ENCODE assay signal across 9 cellular contexts in genomic region chr11:126194121-126194543, GRCh38. TPM values are rescaled to one million over a fixed set of nuclear protein-coding genes. Genes with fewer than 3 reads are reported as not detected.
DNase-seq lines count a peak whose midpoint lies in the region; ATAC-seq, FAIRE-seq and TF ChIP-seq lines count a peak whose summit lies in the region.
"Had no signal": no experiment of that assay in that cellular context is flagged by ENCODE, and none has a peak within 500 bp of the region (broad histone marks: within the 10 kb centered on the region; RNA-seq: fewer than 3 reads in every experiment).

No MANE protein-coding gene starts in this region.

- no peaks in the 10 kb centered on the region for H3K9me2 ChIP-seq in PC-9 (ENCODE audit: insufficient read depth)

- H3K27me3 Mint-ChIP-seq in Calu3 (ENCODE audit: unreplicated experiment) (no peaks in the 10 kb centered on the region), HFFc6 (ENCODE audit: insufficient read depth) (no peaks in the 10 kb centered on the region)
- H3K27me3 Mint-ChIP-seq: naive B cell had no signal

- H3K9me3 Mint-ChIP-seq in Calu3 (ENCODE audit: low read depth, unreplicated experiment) (peaks cover 6% of the 10 kb centered on the region), HFFc6 (peaks cover 7% of the 10 kb centered on the region; the same call in 1 of the 2 replicates)

- no peak for ATAC-seq in GM19324 (IDR thresholded peaks at IDR 0.05; ENCODE audit: low FRiP score, unreplicated experiment)
- ATAC-seq in HG03457 (IDR thresholded peaks at IDR 0.05; ENCODE audit: unreplicated experiment), result no peak

- DNase-seq in Calu3, result peak; percentile 37
- peak; percentile 43 for DNase-seq in HFFc6
- DNase-seq in PC-9, result peak in 1 of 2 experiments; percentile 48
- peak; percentile 51 for DNase-seq in brain microvascular endothelial cell
- DNase-seq in kidney, result no peak
- DNase-seq in testis, result peak; percentile 58
- DNase-seq: naive B cell had no signal

- H3K36me3 Mint-ChIP-seq in Calu3 (ENCODE audit: insufficient read depth, unreplicated experiment) (peaks cover 35% of the 10 kb centered on the region), HFFc6 (ENCODE audit: low read depth) (peaks cover 27% of the 10 kb centered on the region)

- H3K4me1 Mint-ChIP-seq in Calu3 (ENCODE audit: low read depth, unreplicated experiment) (no peaks in the 10 kb centered on the region), HFFc6 (ENCODE audit: low read depth) (no peaks in the 10 kb centered on the region; the same call in 1 of the 2 replicates)

- H3K9me3 ChIP-seq in PC-9 (ENCODE audit: insufficient read depth, low read depth) (no peaks in the 10 kb centered on the region), kidney (ENCODE audit: control insufficient read depth in 1 of 2, low read length in 2 of 2) (peaks cover 0 to 4% of the 10 kb centered on the region in 2 donors), testis (no peaks in the 10 kb centered on the region)

- H2AFZ ChIP-seq in PC-9, result no peak overlapping the region

- H3K4me3 Mint-ChIP-seq in Calu3 (ENCODE audit: low read depth, unreplicated experiment), result no peak overlapping the region
- no peak overlapping the region for H3K4me3 Mint-ChIP-seq in HFFc6
- H3K4me3 Mint-ChIP-seq: naive B cell had no signal

- H3K27ac ChIP-seq in PC-9 (no peak overlapping the region), brain microvascular endothelial cell (no peak overlapping the region), kidney (ENCODE audit: low read depth in 2 of 2, low read length in 2 of 2) (no peak overlapping the region), testis (no peak overlapping the region)

- TF ChIP-seq POLR2A in testis (IDR thresholded peaks at IDR 0.05), result no peak

- H3K36me3 ChIP-seq in PC-9 (ENCODE audit: low read depth), result peaks cover 20% of the 10 kb centered on the region
- peaks cover 2% of the 10 kb centered on the region for H3K36me3 ChIP-seq in brain microvascular endothelial cell (replicated peaks)
- peaks cover 8 to 12% of the 10 kb centered on the region in 2 donors for H3K36me3 ChIP-seq in kidney (ENCODE audit: control insufficient read depth in 1 of 2, insufficient read depth in 2 of 2, low read length in 2 of 2)
- no peaks in the 10 kb centered on the region for H3K36me3 ChIP-seq in testis (ENCODE audit: low read depth, missing control alignments)

- no peak overlapping the region for H3K4me2 ChIP-seq in PC-9

- H3K27me3 ChIP-seq in PC-9 (ENCODE audit: insufficient read depth, low read depth) (no peaks in the 10 kb centered on the region), brain microvascular endothelial cell (replicated peaks) (no peaks in the 10 kb centered on the region), testis (no peaks in the 10 kb centered on the region)

- H3K4me1 ChIP-seq in PC-9 (replicated peaks; ENCODE audit: insufficient read depth) (no peaks in the 10 kb centered on the region), kidney (ENCODE audit: control insufficient read depth in 1 of 2, insufficient read depth in 1 of 2, low read depth in 1 of 2, low read length in 2 of 2) (no peaks in the 10 kb centered on the region), testis (no peaks in the 10 kb centered on the region)

- BruUV-seq in Calu3 (replicated peaks; lab: Mats Ljungman, UMichigan) (no TSS peak), PC-9 (replicated peaks; lab: Mats Ljungman, UMichigan) (no TSS peak)

- 40% methylated on average over 9 of the region's 9 CpGs for WGBS in testis, 2 donors

- no peaks in the 10 kb centered on the region for H3F3A ChIP-seq in PC-9 (ENCODE audit: insufficient read depth, low read depth)

- H3K9ac ChIP-seq in kidney (ENCODE audit: low read length in 2 of 2), result no peak overlapping the region

- in situ Hi-C loops in brain microvascular endothelial cell (cut with HindIII; ENCODE audit: low pct_ligation_motif_present, low sequenced_read_pairs), result loop anchor here (25.0 kb wide), 1 partner anchor 257 kb away; the partner anchor contains the start of gene VSIG10L2

- TF ChIP-seq CTCF in Calu3 (IDR thresholded peaks at IDR 0.05; ENCODE audit: unreplicated experiment), result peak; percentile 38
- peak; percentile 87 for TF ChIP-seq CTCF in HFFc6 (IDR thresholded peaks at IDR 0.05)
- peak; percentile 87 for TF ChIP-seq CTCF in PC-9 (conservative IDR thresholded peaks at IDR 0.05)
- TF ChIP-seq CTCF in brain microvascular endothelial cell (IDR thresholded peaks at IDR 0.05; ENCODE audit: low read depth, low read length, missing control alignments), result peak; percentile 69
- peak; percentile 77 for TF ChIP-seq CTCF in kidney (IDR thresholded peaks at IDR 0.05; ENCODE audit: borderline replicate concordance, extremely low read depth, insufficient read depth)
- TF ChIP-seq CTCF in testis (IDR thresholded peaks at IDR 0.05), result peak; percentile 70 to 89 (median 83)

- H3K4me3 ChIP-seq in PC-9 (no peak overlapping the region), brain microvascular endothelial cell (ENCODE audit: low read depth, low read length) (no peak overlapping the region), kidney (ENCODE audit: low read length in 2 of 2) (no peak overlapping the region), testis (no peak overlapping the region)

- POLR2A ChIA-PET in PC-9 (lab: Charles Lee; ENCODE audit: unreplicated experiment), result interaction anchor here (0.6 kb wide), 1 partner anchor 67 kb away, joined by 5 read pairs; no protein-coding TSS in a partner anchor

- H4K20me1 ChIP-seq in PC-9 (ENCODE audit: insufficient read depth), result peaks cover 6% of the 10 kb centered on the region

- H3K79me2 ChIP-seq in PC-9 (ENCODE audit: low read depth), result no peaks in the 10 kb centered on the region

- FAIRE-seq in kidney (lab: Jason Lieb, UNC), result peak; percentile 33

- intact Hi-C loops in Calu3 (cut with micrococcal nuclease; ENCODE audit: unreplicated experiment), result loop anchor here (1.0 to 5.0 kb wide), 2 partner anchors 132 to 271 kb away; partner anchors contain the start of gene CDON
- intact Hi-C loops in PC-9 (cut with micrococcal nuclease; ENCODE audit: unreplicated experiment), result loop anchor here (1.0 kb wide), 3 partner anchors 133 to 271 kb away; no protein-coding TSS in a partner anchor
- intact Hi-C loops in kidney (cut with DNase I), result loop anchor here (5.0 kb wide), 1 partner anchor 272 kb away; no protein-coding TSS in a partner anchor
- intact Hi-C loops in testis (cut with DNase I; ENCODE audit: low total_unique reads), result loop anchor here (5.0 kb wide), 1 partner anchor 272 kb away; no protein-coding TSS in a partner anchor

- no peak overlapping the region for H3K27ac Mint-ChIP-seq in Calu3 (ENCODE audit: unreplicated experiment)
- no peak overlapping the region for H3K27ac Mint-ChIP-seq in HFFc6

- CTCF ChIA-PET in Calu3 (lab: Charles Lee), result interaction anchor here (1.0 to 1.5 kb wide), 6 partner anchors 62 to 291 kb away, joined by 3 to 7 read pairs (median 4); no protein-coding TSS in a partner anchor
- CTCF ChIA-PET in PC-9 (lab: Charles Lee), result interaction anchor here (0.7 to 1.1 kb wide), 2 partner anchors 132 to 271 kb away, joined by 3 to 5 read pairs; no protein-coding TSS in a partner anchor

RNA-seq across cellular contexts. Expression of gene RPUSD4, which starts 17.3 kb away (rescaled TPM):
- 19.0 and 21.5 TPM in 2 replicates for total RNA-seq in Calu3 (2022)
- total RNA-seq in HFFc6 (2021; fragmentation: NEBNext Ultra II Directional; extraction: Animal tissue kit (Norgen Biotek cat#: 25700)), result 10 to 100 TPM; 18.8 to 20.9 (median 19.6) TPM
- 25.1 and 26.0 TPM in 2 replicates for total RNA-seq in PC-9 (2021)
- total RNA-seq in kidney, result 20.7 TPM
- 13.6 TPM for polyA plus RNA-seq in kidney (ENCODE audit: insufficient read depth, low read depth, low replicate concordance)
- total RNA-seq in testis, result 10 to 100 TPM; 25.9 to 33.8 TPM
- polyA plus RNA-seq in testis (ENCODE audit: insufficient read depth, low read depth, low replicate concordance), result 27.5 TPM

RNA-seq across cellular contexts. Expression of gene FAM118B, which starts 17.4 kb away (rescaled TPM):
- total RNA-seq in Calu3 (2022) (15.7 and 15.8 TPM in 2 replicates), PC-9 (2021) (12.5 and 13.1 TPM in 2 replicates), kidney (21.5 TPM), testis (10 to 100 TPM; 27.4 to 36.3 TPM)
- 10 to 100 TPM; 16.4 to 19.6 (median 17.8) TPM for total RNA-seq in HFFc6 (2021; fragmentation: NEBNext Ultra II Directional; extraction: Animal tissue kit (Norgen Biotek cat#: 25700))
- polyA plus RNA-seq in kidney (ENCODE audit: insufficient read depth, low read depth, low replicate concordance) (14.0 TPM), testis (ENCODE audit: insufficient read depth, low read depth, low replicate concordance) (50.3 TPM)
